8 cellular contexts compared by ENCODE assay signal in genomic region chr6:35719830-35720733, GRCh38. TPM values are rescaled to one million over a fixed set of nuclear protein-coding genes. Genes with fewer than 3 reads are reported as not detected.
DNase-seq lines count a peak whose midpoint lies in the region; ATAC-seq and TF ChIP-seq lines count a peak whose summit lies in the region.

No MANE protein-coding gene starts in this region.

- H3K4me1 Mint-ChIP-seq in naive thymus-derived CD4-positive, alpha-beta T cell, result peaks cover 54 to 91% (median 82%) of the 10 kb centered on the region in 7 donors

- no peaks in the 10 kb centered on the region for H3K27me3 ChIP-seq in naive thymus-derived CD4-positive, alpha-beta T cell (ENCODE audit: control insufficient read depth in 2 of 2, insufficient read depth in 2 of 2, low read length in 2 of 2)

- H3K27me3 Mint-ChIP-seq in naive thymus-derived CD4-positive, alpha-beta T cell, result no peaks in the 10 kb centered on the region

- no peaks in the 10 kb centered on the region for H3K9me3 ChIP-seq in naive thymus-derived CD4-positive, alpha-beta T cell (ENCODE audit: control insufficient read depth in 2 of 3, low read length in 3 of 3)

- H3K4me3 Mint-ChIP-seq in naive thymus-derived CD4-positive, alpha-beta T cell, result peak overlapping the region; percentile 50 to 81 (median 70)

- DNase-seq in SIG-M5 treated with dmso at 0.1 percent for 504 hours (lab: John Stamatoyannopoulos, UW; ENCODE audit: unreplicated experiment), result peak; percentile 86
- no peak for DNase-seq in SIG-M5 (lab: John Stamatoyannopoulos, UW)
- peak; percentile 41 for DNase-seq in SKM-1 (lab: John Stamatoyannopoulos, UW; ENCODE audit: unreplicated experiment)
- peak; percentile 58 for DNase-seq in epithelial cell of esophagus (ENCODE audit: low read depth)
- peak in 1 of 9 donors; percentile 38 for DNase-seq in naive thymus-derived CD4-positive, alpha-beta T cell
- DNase-seq in NCI-H748 treated with DMSO at 0.1 percent for 48 hours (lab: John Stamatoyannopoulos, UW), result no peak
- no peak for DNase-seq in NCI-H226

- peaks cover 0 to 3% (median 0%) of the 10 kb centered on the region in 5 donors for H3K36me3 Mint-ChIP-seq in naive thymus-derived CD4-positive, alpha-beta T cell

- H3K36me3 ChIP-seq in naive thymus-derived CD4-positive, alpha-beta T cell (ENCODE audit: control insufficient read depth in 2 of 3, insufficient read depth in 3 of 3, low read length in 3 of 3), result no peaks in the 10 kb centered on the region

- intact Hi-C loops in naive thymus-derived CD4-positive, alpha-beta T cell (cut with micrococcal nuclease), result loop anchor here (1.0 kb wide), 1 partner anchor 8 kb away; no protein-coding TSS in a partner anchor

- H3K27ac Mint-ChIP-seq in naive thymus-derived CD4-positive, alpha-beta T cell, result peak overlapping the region; percentile 82 to 95 (median 90)

- H3K9me3 Mint-ChIP-seq in naive thymus-derived CD4-positive, alpha-beta T cell, result peaks cover 0 to 2% (median 0%) of the 10 kb centered on the region in 11 donors

- no peak for TF ChIP-seq CTCF in epithelial cell of esophagus (IDR thresholded peaks at IDR 0.05; ENCODE audit: insufficient read depth, low read depth, low read length, missing control alignments)

- CTCF ChIA-PET in naive thymus-derived CD4-positive, alpha-beta T cell (lab: Charles Lee), result interaction anchor here (0.5 to 2.5 kb wide), 3 partner anchors 9 to 46 kb away, joined by 4 to 20 read pairs (median 4); partner anchors contain the start of gene ARMC12

- peaks cover 25 to 60% of the 10 kb centered on the region in 2 donors for H3K4me1 ChIP-seq in naive thymus-derived CD4-positive, alpha-beta T cell (ENCODE audit: control insufficient read depth in 2 of 2, insufficient read depth in 2 of 2, low read length in 2 of 2)

- ATAC-seq in HG02852 (IDR thresholded peaks at IDR 0.05; ENCODE audit: unreplicated experiment), result peak; percentile 61
- peak; percentile 71 for ATAC-seq in naive thymus-derived CD4-positive, alpha-beta T cell

- H3K4me3 ChIP-seq in epithelial cell of esophagus (ENCODE audit: low read length), result peak overlapping the region; percentile 7
- peak overlapping the region; percentile 11 for H3K4me3 ChIP-seq in naive thymus-derived CD4-positive, alpha-beta T cell (ENCODE audit: low read length)

- POLR2A ChIA-PET in naive thymus-derived CD4-positive, alpha-beta T cell (lab: Charles Lee), result interaction anchor here (0.9 to 5.3 kb wide), 4 partner anchors 10 to 52 kb away, joined by 3 to 71 read pairs (median 4); no protein-coding TSS in a partner anchor

- peak overlapping the region; percentile 67 for H3K27ac ChIP-seq in naive thymus-derived CD4-positive, alpha-beta T cell (ENCODE audit: low read depth, low read length)

RNA-seq across cellular contexts. Expression of gene ARMC12, which starts 16.8 kb away (rescaled TPM):
- 1 to 10 TPM in 4 of 5 experiments, under 1 TPM in 1; 0.78 to 1.8 (median 1.4) TPM for total RNA-seq in naive thymus-derived CD4-positive, alpha-beta T cell
- polyA plus RNA-seq in naive thymus-derived CD4-positive, alpha-beta T cell, result 1 to 10 TPM; 1.0 to 1.2 TPM

RNA-seq across cellular contexts. Expression of gene FKBP5, which starts 31.4 kb away (rescaled TPM):
- 10 to 100 TPM; 56.7 to 83.3 (median 79.4) TPM for total RNA-seq in naive thymus-derived CD4-positive, alpha-beta T cell
- 100 to 1,000 TPM; 101 to 324 TPM for polyA plus RNA-seq in naive thymus-derived CD4-positive, alpha-beta T cell

RNA-seq across cellular contexts. Expression of gene CLPSL2, which starts 56.3 kb away (rescaled TPM):
- not detected for total RNA-seq in naive thymus-derived CD4-positive, alpha-beta T cell
- not detected for polyA plus RNA-seq in naive thymus-derived CD4-positive, alpha-beta T cell

Comparison
In these comparisons a context has a peak if more than half of its experiments do, and no peak if none do; other contexts are left out.
1. DNase-seq: peak in SIG-M5 treated with dmso at 0.1 percent for 504 hours (single experiment), SKM-1 (single experiment) and epithelial cell of esophagus (single experiment); none in SIG-M5 (single experiment), NCI-H748 treated with DMSO at 0.1 percent for 48 hours (single experiment) and NCI-H226 (single experiment).